In the genomic region with DNA sequence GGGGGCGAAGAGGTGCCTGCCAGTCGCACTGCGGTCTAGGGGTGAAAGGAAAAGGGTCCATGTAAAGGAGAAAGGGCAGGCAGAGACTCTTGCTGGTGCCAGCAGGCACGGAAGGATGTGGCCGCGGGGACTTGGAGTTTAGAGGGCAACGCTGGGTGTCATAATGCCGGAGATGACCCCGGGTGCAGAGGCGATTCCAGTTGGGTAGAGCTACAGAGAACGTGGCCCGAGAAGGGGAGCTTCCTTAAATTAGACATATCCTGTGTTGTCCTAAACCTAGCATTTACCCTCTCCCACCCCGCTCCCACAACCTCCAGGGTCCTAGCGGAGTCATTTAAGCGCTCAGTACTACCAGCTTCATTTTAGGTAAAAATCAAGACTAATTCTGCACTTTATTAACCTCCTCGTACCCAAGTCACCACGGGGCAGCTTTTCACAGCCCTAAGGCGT, we compare ENCODE assay signal across 8 cellular contexts.
A peak's percentile ranks its signal among the peaks of the same experiment; 100 is the strongest.
DNase-seq lines count a peak whose midpoint lies in the region; ATAC-seq lines count a peak whose summit lies in the region.

No MANE protein-coding gene starts in this region.

- peak overlapping the region; percentile 81 for H3K4me3 Mint-ChIP-seq in activated naive CD4-positive, alpha-beta T cell treated with anti-CD3 and anti-CD28 coated beads, Interleukin-2, amount 50 U/mL, for 24 hours
- peak overlapping the region; percentile 85 for H3K4me3 Mint-ChIP-seq in memory B cell

- H3K36me3 ChIP-seq in ACC112 (ENCODE audit: insufficient read depth, low read length) (no peaks in the 10 kb centered on the region), H7 (replicated peaks; ENCODE audit: control insufficient read depth, insufficient read depth, low read length) (no peaks in the 10 kb centered on the region)

- H3K27ac ChIP-seq in ACC112 (ENCODE audit: low read depth, low read length), result peak overlapping the region; percentile 57

- peaks cover 29% of the 10 kb centered on the region for H3K79me2 ChIP-seq in ACC112 (ENCODE audit: control insufficient read depth, insufficient read depth, low read length, unreplicated experiment)

- H3K27ac Mint-ChIP-seq in activated naive CD4-positive, alpha-beta T cell treated with anti-CD3 and anti-CD28 coated beads, Interleukin-2, amount 50 U/mL, for 24 hours, result peak overlapping the region; percentile 76
- peak overlapping the region; percentile 7 for H3K27ac Mint-ChIP-seq in memory B cell

- ATAC-seq in memory B cell (ENCODE audit: low read depth) (peak; percentile 4), GM19324 (IDR thresholded peaks at IDR 0.05; ENCODE audit: low FRiP score, unreplicated experiment) (no peak), HG03565 (IDR thresholded peaks at IDR 0.05; ENCODE audit: unreplicated experiment) (no peak)

- H3K4me3 ChIP-seq in ACC112 (ENCODE audit: low read depth, low read length) (peak overlapping the region; percentile 93), H7 (ENCODE audit: insufficient read depth, low read depth, low read length) (peak overlapping the region; percentile 68)

- peaks cover 64% of the 10 kb centered on the region for H3K27me3 ChIP-seq in ACC112 (ENCODE audit: insufficient read depth, low read length)
- peaks cover 76% of the 10 kb centered on the region for H3K27me3 ChIP-seq in H7 (ENCODE audit: control insufficient read depth, insufficient read depth, low read length)

- H3K4me1 Mint-ChIP-seq in activated naive CD4-positive, alpha-beta T cell treated with anti-CD3 and anti-CD28 coated beads, Interleukin-2, amount 50 U/mL, for 24 hours, result peaks cover 43% of the 10 kb centered on the region
- H3K4me1 Mint-ChIP-seq in memory B cell, result peaks cover 45% of the 10 kb centered on the region

- peaks cover 17% of the 10 kb centered on the region for H3K9me3 Mint-ChIP-seq in activated naive CD4-positive, alpha-beta T cell treated with anti-CD3 and anti-CD28 coated beads, Interleukin-2, amount 50 U/mL, for 24 hours
- H3K9me3 Mint-ChIP-seq in memory B cell, result peaks cover 4% of the 10 kb centered on the region

- peak; percentile 71 for DNase-seq in H7
- DNase-seq in memory B cell (ENCODE audit: low spot score in 2 of 2), result peak in 1 of 2 donors; percentile 4
- no peak for DNase-seq in 8988T
- DNase-seq in COLO829 (ENCODE audit: low spot score), result no peak

- peaks cover 12% of the 10 kb centered on the region for H3K4me1 ChIP-seq in ACC112 (ENCODE audit: control insufficient read depth, insufficient read depth, low read length, unreplicated experiment)

- H3K36me3 Mint-ChIP-seq in activated naive CD4-positive, alpha-beta T cell treated with anti-CD3 and anti-CD28 coated beads, Interleukin-2, amount 50 U/mL, for 24 hours, result peaks cover 9% of the 10 kb centered on the region
- H3K36me3 Mint-ChIP-seq in memory B cell, result peaks cover 4% of the 10 kb centered on the region

- H3K27me3 Mint-ChIP-seq in activated naive CD4-positive, alpha-beta T cell treated with anti-CD3 and anti-CD28 coated beads, Interleukin-2, amount 50 U/mL, for 24 hours, result peaks cover 65% of the 10 kb centered on the region
- peaks cover 34% of the 10 kb centered on the region for H3K27me3 Mint-ChIP-seq in memory B cell

- H2AFZ ChIP-seq in ACC112 (ENCODE audit: low read length, unreplicated experiment), result peak overlapping the region; percentile 75
